7 cellular contexts compared by ENCODE assay signal in genomic region chr19:50300814-50301606, GRCh38. TPM values are rescaled to one million over a fixed set of nuclear protein-coding genes. Genes with fewer than 3 reads are reported as not detected.
A peak's percentile ranks its signal among the peaks of the same experiment; 100 is the strongest.
DNase-seq lines count a peak whose midpoint lies in the region; TF ChIP-seq lines count a peak whose summit lies in the region.

No MANE protein-coding gene starts in this region.

- no peak overlapping the region for H2AFZ ChIP-seq in osteoblast (ENCODE audit: low read length)

- H3K4me1 ChIP-seq in osteoblast (ENCODE audit: insufficient read depth, low read length): peaks cover 7% of the 10 kb centered on the region

- no peaks in the 10 kb centered on the region for H3K36me3 ChIP-seq in osteoblast (ENCODE audit: insufficient read depth, low read length)

- peak overlapping the region; percentile 34 for H3K4me2 ChIP-seq in osteoblast (ENCODE audit: insufficient read depth, low read length)

- H4K20me1 ChIP-seq in osteoblast (ENCODE audit: insufficient read depth, low read length): no peaks in the 10 kb centered on the region

- TF ChIP-seq CTCF in astrocyte of the spinal cord (IDR thresholded peaks at IDR 0.05; ENCODE audit: low read depth, low read length) (no peak), osteoblast (IDR thresholded peaks at IDR 0.05; ENCODE audit: extremely low read depth, low read depth, low read length) (no peak)

- H3K27ac ChIP-seq in osteoblast (ENCODE audit: low read depth, low read length): no peak overlapping the region

- no peaks in the 10 kb centered on the region for H3K27me3 ChIP-seq in osteoblast (ENCODE audit: insufficient read depth, low read length)

- H3K79me2 ChIP-seq in osteoblast (ENCODE audit: insufficient read depth, low read length): no peaks in the 10 kb centered on the region

- TF ChIP-seq POLR2A in erythroblast (IDR thresholded peaks at IDR 0.05; ENCODE audit: low read length): no peak

- H3K9me3 ChIP-seq in osteoblast (ENCODE audit: low read depth, low read length): no peaks in the 10 kb centered on the region

- H3K4me3 ChIP-seq in astrocyte of the spinal cord (ENCODE audit: low read depth, low read length): no peak overlapping the region
- H3K4me3 ChIP-seq in osteoblast (ENCODE audit: insufficient read depth, low read length): no peak overlapping the region

- in situ Hi-C loops in astrocyte of the spinal cord (cut with HindIII; ENCODE audit: low sequenced_read_pairs): no loop called here

- peak; percentile 63 for DNase-seq in DMS53 (lab: John Stamatoyannopoulos, UW)
- DNase-seq in HT1080 (ENCODE audit: low read depth): peak; percentile 83
- peak; percentile 81 for DNase-seq in astrocyte of the spinal cord (ENCODE audit: low read depth, low spot score)
- DNase-seq in osteoblast (ENCODE audit: insufficient read length, low spot score, missing footprints): peak; percentile 96
- DNase-seq in erythroblast (lab: John Stamatoyannopoulos, UW): no peak
- DNase-seq in NCI-H2081 treated with DMSO at 0.1 percent for 48 hours (lab: John Stamatoyannopoulos, UW): no peak
- no peak for DNase-seq in middle frontal gyrus (ENCODE audit: extremely low spot score, low spot score)

RNA-seq across cellular contexts. Expression of gene KCNC3, which starts 28.2 kb away (rescaled TPM):
- not detected in 2 replicates for total RNA-seq in HT1080 (2014; rRNA removed; shearing (Covaris generic))
- 0.02 TPM in 1 of 2 replicates, not detected in the other for polyA plus RNA-seq in HT1080 (2015; cell fraction: cytosol; rRNA removed)
- not detected in 2 replicates for polyA plus RNA-seq in HT1080 (2015; cell fraction: nucleus; rRNA removed)
- total RNA-seq in osteoblast: under 0.01 TPM in 1 of 2 replicates, not detected in the other

Comparison
In these comparisons a context has a peak if more than half of its experiments do, and no peak if none do; other contexts are left out.
1. DNase-seq: peak in DMS53 (single experiment), HT1080 (single experiment), astrocyte of the spinal cord (single experiment) and osteoblast (single experiment); none in erythroblast (0 of 2), NCI-H2081 treated with DMSO at 0.1 percent for 48 hours (single experiment) and middle frontal gyrus (single experiment).